ENCODE assay signal across 27 cellular contexts in the genomic region with DNA sequence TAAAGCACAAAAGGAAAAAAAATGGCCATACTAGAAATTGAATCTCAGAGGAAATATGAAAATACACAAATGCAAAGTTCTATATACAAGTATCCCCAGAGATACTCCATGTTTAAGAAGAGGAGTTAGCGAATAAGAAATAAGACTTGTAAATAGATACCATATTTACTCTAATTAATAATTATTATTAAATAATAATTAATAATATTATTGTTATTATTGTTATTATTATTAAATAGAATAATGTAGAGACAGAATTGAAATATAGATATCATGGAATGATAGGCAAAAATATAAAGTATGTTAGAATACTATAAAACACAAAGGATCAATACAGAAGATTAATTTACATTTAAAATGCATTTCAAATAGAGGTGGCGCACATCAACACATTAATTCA.
DNase-seq lines count a peak whose midpoint lies in the region; ATAC-seq, FAIRE-seq and TF ChIP-seq lines count a peak whose summit lies in the region.
"Had no signal": no experiment of that assay in that cellular context is flagged by ENCODE, and none has a peak within 500 bp of the region (broad histone marks: within the 10 kb centered on the region; RNA-seq: fewer than 3 reads in every experiment).

No MANE protein-coding gene starts in this region.

- no peak for DNase-seq in MCF 10A (ENCODE audit: unreplicated experiment)
- no peak for DNase-seq in breast epithelium (ENCODE audit: low spot score in 2 of 2)
- DNase-seq in K562 (ENCODE audit: extremely low read depth in 1 of 4, low spot score in 3 of 4), result no peak
- DNase-seq in frontal cortex (ENCODE audit: low spot score in 2 of 2), result no peak
- no peak for DNase-seq in small intestine
- no peak for DNase-seq in stimulated activated naive B cell treated with anti-CD40 and anti-IgM and Interleukin-4, amounts not matched to agents 10 μg/mL and 1 μg/mL and 100 μg/mL, for 72 hours
- DNase-seq: ACHN; AML-193; BE2C; CD4-positive, alpha-beta T cell; CD8-positive, alpha-beta memory T cell; DMS 273 treated with DMSO at 0.1 percent for 48 hours; DMS79; EL; GF-D8; GOT3; HFFc6 had no signal

- no peak for TF ChIP-seq RAD21 in K562 (CRISPR knock-in tag; conservative IDR thresholded peaks at IDR 0.05 in 1 of 2, IDR thresholded peaks at IDR 0.05 in 1 of 2)

- H3K27me3 ChIP-seq in breast epithelium, result no peaks in the 10 kb centered on the region
- no peaks in the 10 kb centered on the region for H3K27me3 ChIP-seq in K562 (ENCODE audit: control insufficient read depth in 2 of 2, insufficient read depth in 2 of 2, low read length in 2 of 2)
- H3K27me3 ChIP-seq in small intestine (ENCODE audit: control insufficient read depth in 2 of 2, insufficient read depth in 2 of 2, low read length in 2 of 2), result no peaks in the 10 kb centered on the region
- H3K27me3 ChIP-seq: BE2C; BLaER1 treated with 17β-estradiol and CSF1 and Interleukin-3, amounts not matched to agents 10 nM and 100 nM had no signal

- H3K9me1 ChIP-seq in K562 (ENCODE audit: control insufficient read depth, insufficient read depth, low read length), result no peaks in the 10 kb centered on the region

- no peak for ATAC-seq in K562
- no peak for ATAC-seq in HG03442 (IDR thresholded peaks at IDR 0.05; ENCODE audit: unreplicated experiment)
- ATAC-seq in stimulated activated naive B cell treated with anti-CD40 and anti-IgM and Interleukin-4, amounts not matched to agents 10 μg/mL and 1 μg/mL and 100 μg/mL, for 72 hours (replicated peaks), result no peak
- no peak for ATAC-seq in HG03095 (IDR thresholded peaks at IDR 0.05; ENCODE audit: unreplicated experiment)
- ATAC-seq: A549 had no signal

- CTCF ChIA-PET in MCF 10A (lab: Yijun Ruan, JAX), result no interaction called here
- CTCF ChIA-PET in K562 (lab: Yijun Ruan, JAX; ENCODE audit: low intra/inter-chr PET ratio), result no interaction called here

- 3% methylated on average over 2 of the region's 2 CpGs for WGBS in K562 (ENCODE audit: insufficient coverage, low coverage, missing lambda C conversion rate)
- WGBS in small intestine, 3 donors, result 93 to 97% (median 94%) methylated on average over 2 of the region's 2 CpGs

- H3K36me3 ChIP-seq in breast epithelium, result no peaks in the 10 kb centered on the region
- H3K36me3 ChIP-seq in K562 (ENCODE audit: control insufficient read depth, insufficient read depth, low read length), result no peaks in the 10 kb centered on the region
- H3K36me3 ChIP-seq in small intestine (ENCODE audit: control insufficient read depth in 2 of 2, insufficient read depth in 2 of 2, low read length in 2 of 2), result no peaks in the 10 kb centered on the region
- H3K36me3 ChIP-seq: BE2C; BLaER1 treated with 17β-estradiol and CSF1 and Interleukin-3, amounts not matched to agents 10 nM and 100 nM; HAP-1 had no signal

- no peaks in the 10 kb centered on the region for H3K9me3 ChIP-seq in breast epithelium
- no peaks in the 10 kb centered on the region for H3K9me3 ChIP-seq in K562 (replicated peaks; ENCODE audit: control insufficient read depth, insufficient read depth, low read depth, low read length)
- no peaks in the 10 kb centered on the region for H3K9me3 ChIP-seq in small intestine (ENCODE audit: control insufficient read depth, low read depth)
- H3K9me3 ChIP-seq: A549; BE2C; BLaER1 treated with 17β-estradiol and CSF1 and Interleukin-3, amounts not matched to agents 10 nM and 100 nM; HAP-1 had no signal

- H3K9ac ChIP-seq in K562 (ENCODE audit: insufficient read depth in 1 of 2, low read depth in 2 of 2, low read length in 2 of 2), result no peak overlapping the region
- H3K9ac ChIP-seq: BLaER1 treated with 17β-estradiol and CSF1 and Interleukin-3, amounts not matched to agents 10 nM and 100 nM had no signal

- intact Hi-C loops in MCF 10A (cut with micrococcal nuclease), result no loop called here
- intact Hi-C loops in breast epithelium (cut with DNase I; ENCODE audit: low total_unique reads), result no loop called here
- intact Hi-C loops in K562 (cut with micrococcal nuclease), result no loop called here

- no peak for TF ChIP-seq POLR2A in breast epithelium (IDR thresholded peaks at IDR 0.05)
- no peak for TF ChIP-seq POLR2A in K562 (conservative IDR thresholded peaks at IDR 0.05)

- no peak for TF ChIP-seq EP300 in K562 (IDR thresholded peaks at IDR 0.05; ENCODE audit: low read length)

- in situ Hi-C loops in K562 (cut with MboI), result no loop called here

- FAIRE-seq in K562 (lab: Jason Lieb, UNC), result no peak
- FAIRE-seq in frontal cortex (lab: Jason Lieb, UNC), result peak; percentile 34
- peak; percentile 51 for FAIRE-seq in small intestine (lab: Jason Lieb, UNC)
- FAIRE-seq: A549, D721Med, GM12891, GM18507 had no signal

- H3K27me3 Mint-ChIP-seq in MCF 10A (ENCODE audit: insufficient read depth, unreplicated experiment), result no peaks in the 10 kb centered on the region
- H3K27me3 Mint-ChIP-seq in stimulated activated naive B cell treated with anti-CD40 and anti-IgM and Interleukin-4, amounts not matched to agents 10 μg/mL and 1 μg/mL and 100 μg/mL, for 72 hours, result no peaks in the 10 kb centered on the region
- H3K27me3 Mint-ChIP-seq: CD4-positive, alpha-beta T cell; CD8-positive, alpha-beta memory T cell had no signal

- H3K27ac ChIP-seq in breast epithelium, result no peak overlapping the region
- no peak overlapping the region for H3K27ac ChIP-seq in K562 (ENCODE audit: extremely low read depth, low read depth, low read length)
- no peak overlapping the region for H3K27ac ChIP-seq in small intestine (ENCODE audit: low read depth in 1 of 2, low read length in 1 of 2)
- H3K27ac ChIP-seq: 22Rv1; A549; BLaER1 treated with 17β-estradiol and CSF1 and Interleukin-3, amounts not matched to agents 10 nM and 100 nM had no signal

- no peaks in the 10 kb centered on the region for H3K9me3 Mint-ChIP-seq in MCF 10A (ENCODE audit: unreplicated experiment)
- H3K9me3 Mint-ChIP-seq in stimulated activated naive B cell treated with anti-CD40 and anti-IgM and Interleukin-4, amounts not matched to agents 10 μg/mL and 1 μg/mL and 100 μg/mL, for 72 hours, result no peaks in the 10 kb centered on the region
- H3K9me3 Mint-ChIP-seq: HFFc6 had no signal

- H2AFZ ChIP-seq in K562 (ENCODE audit: low read depth, low read length), result no peak overlapping the region

- peaks cover 5% of the 10 kb centered on the region for H3K4me1 Mint-ChIP-seq in MCF 10A (ENCODE audit: insufficient read depth, unreplicated experiment)
- H3K4me1 Mint-ChIP-seq in stimulated activated naive B cell treated with anti-CD40 and anti-IgM and Interleukin-4, amounts not matched to agents 10 μg/mL and 1 μg/mL and 100 μg/mL, for 72 hours, result no peaks in the 10 kb centered on the region
- H3K4me1 Mint-ChIP-seq: CD14-positive monocyte; CD8-positive, alpha-beta memory T cell had no signal

- H3K4me2 ChIP-seq in K562 (ENCODE audit: insufficient read depth, low read length), result no peak overlapping the region
- H3K4me2 ChIP-seq: A549; BLaER1 treated with 17β-estradiol and CSF1 and Interleukin-3, amounts not matched to agents 10 nM and 100 nM had no signal

- no peaks in the 10 kb centered on the region for H3K36me3 Mint-ChIP-seq in MCF 10A (ENCODE audit: insufficient read depth, unreplicated experiment)
- no peaks in the 10 kb centered on the region for H3K36me3 Mint-ChIP-seq in stimulated activated naive B cell treated with anti-CD40 and anti-IgM and Interleukin-4, amounts not matched to agents 10 μg/mL and 1 μg/mL and 100 μg/mL, for 72 hours
- H3K36me3 Mint-ChIP-seq: CD14-positive monocyte; CD8-positive, alpha-beta memory T cell had no signal

- no peaks in the 10 kb centered on the region for H3K79me2 ChIP-seq in K562 (ENCODE audit: control insufficient read depth, insufficient read depth, low read length)

- H3K4me3 ChIP-seq in breast epithelium (no peak overlapping the region), K562 (no peak overlapping the region), small intestine (ENCODE audit: low read depth in 1 of 2, low read length in 2 of 2) (no peak overlapping the region)
- H3K4me3 ChIP-seq: A549; BLaER1 treated with 17β-estradiol and CSF1 and Interleukin-3, amounts not matched to agents 10 nM and 100 nM; HAP-1 had no signal

- peak overlapping the region; percentile 31 for H3K27ac Mint-ChIP-seq in MCF 10A (ENCODE audit: low read depth, unreplicated experiment)
- no peak overlapping the region for H3K27ac Mint-ChIP-seq in stimulated activated naive B cell treated with anti-CD40 and anti-IgM and Interleukin-4, amounts not matched to agents 10 μg/mL and 1 μg/mL and 100 μg/mL, for 72 hours
- H3K27ac Mint-ChIP-seq: CD14-positive monocyte; CD4-positive, alpha-beta T cell; CD8-positive, alpha-beta memory T cell; HFFc6 had no signal

- POLR2A ChIA-PET in MCF 10A (lab: Yijun Ruan, JAX) (no interaction called here), K562 (lab: Yijun Ruan, JAX) (no interaction called here)

- TF ChIP-seq CTCF in MCF 10A (IDR thresholded peaks at IDR 0.05; ENCODE audit: unreplicated experiment), result no peak
- no peak for TF ChIP-seq CTCF in breast epithelium (IDR thresholded peaks at IDR 0.05)
- TF ChIP-seq CTCF in K562 (IDR thresholded peaks at IDR 0.05 in 2 of 3, conservative IDR thresholded peaks at IDR 0.05 in 1 of 3; ENCODE audit: insufficient read depth in 2 of 3, low read depth in 1 of 3, low read length in 3 of 3), result no peak

- H3K4me3 Mint-ChIP-seq in MCF 10A (ENCODE audit: unreplicated experiment), result no peak overlapping the region
- no peak overlapping the region for H3K4me3 Mint-ChIP-seq in stimulated activated naive B cell treated with anti-CD40 and anti-IgM and Interleukin-4, amounts not matched to agents 10 μg/mL and 1 μg/mL and 100 μg/mL, for 72 hours
- H3K4me3 Mint-ChIP-seq: CD14-positive monocyte; CD4-positive, alpha-beta T cell; CD8-positive, alpha-beta memory T cell; HFFc6 had no signal

- H4K20me1 ChIP-seq in K562 (replicated peaks; ENCODE audit: control insufficient read depth, insufficient read depth, low read length), result no peaks in the 10 kb centered on the region
- H4K20me1 ChIP-seq: BLaER1 treated with 17β-estradiol and CSF1 and Interleukin-3, amounts not matched to agents 10 nM and 100 nM had no signal

- no TSS peak for BruUV-seq in MCF 10A (replicated peaks; lab: Mats Ljungman, UMichigan)
- BruUV-seq in K562 (replicated peaks; lab: Mats Ljungman, UMichigan), result no TSS peak

- H3K4me1 ChIP-seq in breast epithelium (no peaks in the 10 kb centered on the region), K562 (replicated peaks in 1 of 2; ENCODE audit: control insufficient read depth in 2 of 2, insufficient read depth in 2 of 2, low read length in 2 of 2) (no peaks in the 10 kb centered on the region), small intestine (ENCODE audit: control insufficient read depth in 2 of 2, insufficient read depth in 1 of 2, low read depth in 1 of 2, low read length in 1 of 2) (no peaks in the 10 kb centered on the region)
- H3K4me1 ChIP-seq: A549, BE2C, HAP-1 had no signal

TF ChIP-seq in K562, 482 proteins besides CTCF, POLR2A, EP300 and RAD21:
- no peak for TF ChIP-seq ZNF253 (CRISPR knock-in tag; conservative IDR thresholded peaks at IDR 0.05)
- 0 out of 2 replicates have a peak, but pooled peaks have one; percentile 33 for TF ChIP-seq HEY1 (CRISPR knock-in tag; IDR thresholded peaks at IDR 0.05; ENCODE audit: borderline replicate concordance)
- peak; percentile 8 for TF ChIP-seq DACH1 (IDR thresholded peaks at IDR 0.05; ENCODE audit: partially characterized antibody)
